13 cellular contexts compared by ENCODE assay signal in genomic region chr6:169141706-169142705, GRCh38.
DNase-seq lines count a peak whose midpoint lies in the region; ATAC-seq and TF ChIP-seq lines count a peak whose summit lies in the region.
"Had no signal": no experiment of that assay in that cellular context is flagged by ENCODE, and none has a peak within 500 bp of the region (broad histone marks: within the 10 kb centered on the region; RNA-seq: fewer than 3 reads in every experiment).

No MANE protein-coding gene starts in this region.

- ATAC-seq in gastrocnemius medialis (peak; percentile 88 to 92), T-cell (replicated peaks in 1 of 4) (no peak), natural killer cell (no peak), HG03135 (IDR thresholded peaks at IDR 0.05; ENCODE audit: unreplicated experiment) (no peak)

- no peaks in the 10 kb centered on the region for H3K36me3 Mint-ChIP-seq in T-cell
- no peaks in the 10 kb centered on the region for H3K36me3 Mint-ChIP-seq in natural killer cell

- CTCF ChIA-PET in mammary epithelial cell (lab: Charles Lee; ENCODE audit: low non-redundant PET) (no interaction called here), T-cell (lab: Charles Lee) (no interaction called here)

- H3K9ac ChIP-seq in mammary epithelial cell (ENCODE audit: insufficient read depth, low read length), result no peak overlapping the region

- H2AFZ ChIP-seq in mammary epithelial cell (ENCODE audit: low read depth, low read length), result peak overlapping the region; percentile 60

- H3K9me3 Mint-ChIP-seq in T-cell, result peaks cover 2 to 5% (median 3%) of the 10 kb centered on the region in 3 donors
- H3K9me3 Mint-ChIP-seq in natural killer cell, result no peaks in the 10 kb centered on the region
- H3K9me3 Mint-ChIP-seq: activated CD4-positive, alpha-beta T cell treated with anti-CD3 and anti-CD28 coated beads, Interleukin-2, amount 10 ng/mL, durations not matched to agents 7 days and 5 days had no signal

- no peak for TF ChIP-seq CTCF in mammary epithelial cell (conservative IDR thresholded peaks at IDR 0.05 in 1 of 2, IDR thresholded peaks at IDR 0.05 in 1 of 2; ENCODE audit: extremely low read depth in 1 of 2, insufficient read depth in 1 of 2, low read depth in 1 of 2, low read length in 2 of 2)
- no peak for TF ChIP-seq CTCF in gastrocnemius medialis (IDR thresholded peaks at IDR 0.05 in 4 of 5, conservative IDR thresholded peaks at IDR 0.05 in 1 of 5)
- TF ChIP-seq CTCF in natural killer cell (IDR thresholded peaks at IDR 0.05), result no peak

- no peaks in the 10 kb centered on the region for H3K79me2 ChIP-seq in mammary epithelial cell (ENCODE audit: insufficient read depth, low read length)

- no peaks in the 10 kb centered on the region for H4K20me1 ChIP-seq in mammary epithelial cell (ENCODE audit: insufficient read depth, low read length)

- H3K27ac Mint-ChIP-seq in T-cell (no peak overlapping the region), natural killer cell (no peak overlapping the region)
- H3K27ac Mint-ChIP-seq: activated CD4-positive, alpha-beta T cell treated with anti-CD3 and anti-CD28 coated beads, Interleukin-2, amount 10 ng/mL, durations not matched to agents 7 days and 5 days; progenitor cell of endocrine pancreas had no signal

- POLR2A ChIA-PET in T-cell (lab: Charles Lee), result no interaction called here

- H3K4me3 Mint-ChIP-seq in T-cell, result no peak overlapping the region
- no peak overlapping the region for H3K4me3 Mint-ChIP-seq in natural killer cell
- H3K4me3 Mint-ChIP-seq: activated CD4-positive, alpha-beta T cell treated with anti-CD3 and anti-CD28 coated beads, Interleukin-2, amount 10 ng/mL, durations not matched to agents 7 days and 5 days had no signal

- H3K27me3 Mint-ChIP-seq in T-cell (peaks cover 8 to 10% of the 10 kb centered on the region in 2 donors), natural killer cell (ENCODE audit: low read depth in 2 of 2) (peaks cover 6 to 35% of the 10 kb centered on the region in 2 donors)
- H3K27me3 Mint-ChIP-seq: activated CD4-positive, alpha-beta T cell treated with anti-CD3 and anti-CD28 coated beads, Interleukin-2, amount 10 ng/mL, durations not matched to agents 7 days and 5 days had no signal

- no peak overlapping the region for H3K4me2 ChIP-seq in mammary epithelial cell (ENCODE audit: insufficient read depth, low read depth, low read length)

- intact Hi-C loops in mammary epithelial cell (cut with micrococcal nuclease) (no loop called here), gastrocnemius medialis (cut with DNase I; ENCODE audit: low total_unique reads) (loop anchor here (10.0 kb wide), 1 partner anchor 177 kb away; no protein-coding TSS in a partner anchor), natural killer cell (cut with micrococcal nuclease) (no loop called here)

- in situ Hi-C loops in KBM-7 (cut with MboI; ENCODE audit: low pct_unique_long_range_greater_than_20kb, low sequenced_read_pairs) (no loop called here), mammary epithelial cell (cut with MboI; ENCODE audit: low sequenced_read_pairs in 2 of 2) (no loop called here), gastrocnemius medialis (cut with MboI; ENCODE audit: low sequenced_read_pairs in 4 of 4) (no loop called here)

- H3K27ac ChIP-seq in mammary epithelial cell (ENCODE audit: insufficient read depth, low read depth, low read length) (no peak overlapping the region), gastrocnemius medialis (peak overlapping the region in 3 of 4 donors; percentile 52 to 63 (median 53))

- H3K4me1 Mint-ChIP-seq in T-cell (no peaks in the 10 kb centered on the region), natural killer cell (no peaks in the 10 kb centered on the region)
- H3K4me1 Mint-ChIP-seq: activated CD4-positive, alpha-beta T cell treated with anti-CD3 and anti-CD28 coated beads, Interleukin-2, amount 10 ng/mL, durations not matched to agents 7 days and 5 days had no signal

- DNase-seq in KBM-7 (peak; percentile 35), mammary epithelial cell (no peak), hippocampal formation (lab: John Stamatoyannopoulos, UW) (peak; percentile 13 to 48), gastrocnemius medialis (peak; percentile 61 to 63), T-cell (no peak), natural killer cell (no peak), HK-2 (ENCODE audit: unreplicated experiment) (no peak)
- DNase-seq: activated CD4-positive, alpha-beta T cell treated with anti-CD3 and anti-CD28 coated beads, Interleukin-2, amount 10 ng/mL, durations not matched to agents 7 days and 5 days; COR-L47; NCI-H1048; RPMI8226 had no signal

- no peak for TF ChIP-seq POLR2A in gastrocnemius medialis (IDR thresholded peaks at IDR 0.05)

- H3K4me3 ChIP-seq in mammary epithelial cell (replicated peaks in 1 of 3; ENCODE audit: insufficient read depth in 1 of 3, low read depth in 2 of 3, low read length in 3 of 3) (no peak overlapping the region), gastrocnemius medialis (no peak overlapping the region)

- no TSS peak for BruUV-seq in mammary epithelial cell (replicated peaks; lab: Mats Ljungman, UMichigan)

- H3K36me3 ChIP-seq in mammary epithelial cell (ENCODE audit: insufficient read depth, low read length) (no peaks in the 10 kb centered on the region), gastrocnemius medialis (no peaks in the 10 kb centered on the region)

- 46% methylated on average over 19 of the region's 25 CpGs for WGBS in mammary epithelial cell (ENCODE audit: low coverage, missing lambda C conversion rate)

- H3K9me3 ChIP-seq in mammary epithelial cell (replicated peaks; ENCODE audit: insufficient read depth, low read length), result no peaks in the 10 kb centered on the region
- no peaks in the 10 kb centered on the region for H3K9me3 ChIP-seq in gastrocnemius medialis

- dilution Hi-C loops in mammary epithelial cell (cut with HindIII; ENCODE audit: low sequenced_read_pairs), result no loop called here

- H3K27me3 ChIP-seq in mammary epithelial cell (ENCODE audit: insufficient read depth, low read length), result no peaks in the 10 kb centered on the region
- no peaks in the 10 kb centered on the region for H3K27me3 ChIP-seq in gastrocnemius medialis

- no peaks in the 10 kb centered on the region for H3K4me1 ChIP-seq in mammary epithelial cell (ENCODE audit: insufficient read depth, low read length)
- peaks cover 16 to 17% of the 10 kb centered on the region in 2 donors for H3K4me1 ChIP-seq in gastrocnemius medialis

Comparison
In these comparisons a context has a peak if more than half of its experiments do, and no peak if none do; other contexts are left out.
1. DNase-seq: peak in KBM-7 (single experiment), hippocampal formation (2 of 2) and gastrocnemius medialis (2 of 2); none in mammary epithelial cell (single experiment), T-cell (0 of 34), natural killer cell (single experiment) and HK-2 (single experiment).
2. ATAC-seq: peak in gastrocnemius medialis (2 of 2); none in T-cell (0 of 4), natural killer cell (0 of 3) and HG03135 (single experiment).